Comparison of ENCODE assay signal across 24 cellular contexts in genomic region chr1:15103211-15103610, GRCh38.
"Had no signal": no experiment of that assay in that cellular context is flagged by ENCODE, and none has a peak within 500 bp of the region (broad histone marks: within the 10 kb centered on the region; RNA-seq: fewer than 3 reads in every experiment).

No MANE protein-coding gene starts in this region.

- H3K27ac Mint-ChIP-seq: dendritic cell treated with granulocyte-macrophage colony-stimulating factor and Interleukin-4, amounts not matched to agents 40 ng/mL and 50 ng/mL, for 4 days; effector memory CD8-positive, alpha-beta T cell; endodermal cell; mesothelial cell of epicardium; naive B cell had no signal

- H3K4me3 Mint-ChIP-seq: dendritic cell treated with granulocyte-macrophage colony-stimulating factor and Interleukin-4, amounts not matched to agents 40 ng/mL and 50 ng/mL, for 4 days; effector memory CD8-positive, alpha-beta T cell; endodermal cell; mesothelial cell of epicardium; naive B cell had no signal

- H3K36me3 Mint-ChIP-seq: naive B cell had no signal

- H3K9me3 Mint-ChIP-seq: dendritic cell treated with granulocyte-macrophage colony-stimulating factor and Interleukin-4, amounts not matched to agents 40 ng/mL and 50 ng/mL, for 4 days; effector memory CD8-positive, alpha-beta T cell; endodermal cell had no signal

- ATAC-seq: effector memory CD8-positive, alpha-beta T cell; esophagus mucosa; gastrocnemius medialis; heart right ventricle; left cardiac atrium; left lung; left ventricle myocardium superior; lower lobe of right lung; mucosa of descending colon had no signal

- DNase-seq: colonic mucosa; cortex of kidney; effector CD8-positive, alpha-beta T cell; effector memory CD8-positive, alpha-beta T cell; endodermal cell; erythroblast; esophagus squamous epithelium; foreskin fibroblast; foreskin melanocyte; gastrocnemius medialis; glutamatergic neuron; head of caudate nucleus; heart right ventricle; hippocampal formation; left cardiac atrium; left lung; left ventricle myocardium superior; lower lobe of right lung; mesenchymal stem cell; mucosa of descending colon; naive B cell had no signal
